ENCODE assay signal across 8 cellular contexts in genomic region chr11:42077794-42078193, GRCh38.
"Had no signal": no experiment of that assay in that cellular context is flagged by ENCODE, and none has a peak within 500 bp of the region (broad histone marks: within the 10 kb centered on the region; RNA-seq: fewer than 3 reads in every experiment).

No MANE protein-coding gene starts in this region.

- ATAC-seq: GM12878 had no signal

- DNase-seq: GDM1, GF-D8 had no signal

- FAIRE-seq: G401.6, GM12878, GM12891, GM12892, GM18507, GM19239 had no signal

- H3K4me3 ChIP-seq: GM12878 had no signal
